ENCODE assay signal across 8 cellular contexts in genomic region chr9:100098887-100099721, GRCh38. TPM values are rescaled to one million over a fixed set of nuclear protein-coding genes. Genes with fewer than 3 reads are reported as not detected.
A peak's percentile ranks its signal among the peaks of the same experiment; 100 is the strongest.
DNase-seq lines count a peak whose midpoint lies in the region; ATAC-seq and TF ChIP-seq lines count a peak whose summit lies in the region.

ERP44 (minus strand) TSS chr9:100099000; CDS start chr9:100098840, 160 bp downstream.
A gene with protein sequence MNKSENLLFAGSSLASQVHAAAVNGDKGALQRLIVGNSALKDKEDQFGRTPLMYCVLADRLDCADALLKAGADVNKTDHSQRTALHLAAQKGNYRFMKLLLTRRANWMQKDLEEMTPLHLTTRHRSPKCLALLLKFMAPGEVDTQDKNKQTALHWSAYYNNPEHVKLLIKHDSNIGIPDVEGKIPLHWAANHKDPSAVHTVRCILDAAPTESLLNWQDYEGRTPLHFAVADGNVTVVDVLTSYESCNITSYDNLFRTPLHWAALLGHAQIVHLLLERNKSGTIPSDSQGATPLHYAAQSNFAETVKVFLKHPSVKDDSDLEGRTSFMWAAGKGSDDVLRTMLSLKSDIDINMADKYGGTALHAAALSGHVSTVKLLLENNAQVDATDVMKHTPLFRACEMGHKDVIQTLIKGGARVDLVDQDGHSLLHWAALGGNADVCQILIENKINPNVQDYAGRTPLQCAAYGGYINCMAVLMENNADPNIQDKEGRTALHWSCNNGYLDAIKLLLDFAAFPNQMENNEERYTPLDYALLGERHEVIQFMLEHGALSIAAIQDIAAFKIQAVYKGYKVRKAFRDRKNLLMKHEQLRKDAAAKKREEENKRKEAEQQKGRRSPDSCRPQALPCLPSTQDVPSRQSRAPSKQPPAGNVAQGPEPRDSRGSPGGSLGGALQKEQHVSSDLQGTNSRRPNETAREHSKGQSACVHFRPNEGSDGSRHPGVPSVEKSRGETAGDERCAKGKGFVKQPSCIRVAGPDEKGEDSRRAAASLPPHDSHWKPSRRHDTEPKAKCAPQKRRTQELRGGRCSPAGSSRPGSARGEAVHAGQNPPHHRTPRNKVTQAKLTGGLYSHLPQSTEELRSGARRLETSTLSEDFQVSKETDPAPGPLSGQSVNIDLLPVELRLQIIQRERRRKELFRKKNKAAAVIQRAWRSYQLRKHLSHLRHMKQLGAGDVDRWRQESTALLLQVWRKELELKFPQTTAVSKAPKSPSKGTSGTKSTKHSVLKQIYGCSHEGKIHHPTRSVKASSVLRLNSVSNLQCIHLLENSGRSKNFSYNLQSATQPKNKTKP (plus strand): TSS chr9:100099243. CDS start chr9:100104522, 5,279 bp downstream.

- H3F3A ChIP-seq in DOHH2 (ENCODE audit: control insufficient read depth, insufficient read depth) (peaks cover under 1% of the 10 kb centered on the region), GM23338 (replicated peaks; ENCODE audit: low read depth) (no peaks in the 10 kb centered on the region)

- ATAC-seq in GM23338 (peak; percentile 94), naive B cell (ENCODE audit: low read depth in 2 of 2) (peak; percentile 97)
- peak; percentile 100 for ATAC-seq in stimulated activated memory B cell treated with anti-CD40 and anti-IgM and Interleukin-4, amounts not matched to agents 10 μg/mL and 1 μg/mL and 100 μg/mL, for 72 hours

- peak within 1 kb of the TSS; percentile 95 for H2AFZ ChIP-seq in GM23338

- H3K4me1 Mint-ChIP-seq in GM23338 (peaks cover 13% of the 10 kb centered on the region), naive B cell (peaks cover 32 to 55% (median 49%) of the 10 kb centered on the region in 3 donors)
- peaks cover 44% of the 10 kb centered on the region for H3K4me1 Mint-ChIP-seq in stimulated activated memory B cell treated with anti-CD40 and anti-IgM and Interleukin-4, amounts not matched to agents 10 μg/mL and 1 μg/mL and 100 μg/mL, for 72 hours

- peaks cover 69% of the 10 kb centered on the region for H3K79me2 ChIP-seq in DOHH2 (ENCODE audit: control insufficient read depth, low read length)
- H3K79me2 ChIP-seq in GM23338 (replicated peaks; ENCODE audit: insufficient read depth) = peaks cover 38% of the 10 kb centered on the region

- H3K4me3 ChIP-seq in DOHH2 (ENCODE audit: low read length) (peak within 1 kb of the TSS; percentile 84), GM23338 (peak within 1 kb of the TSS; percentile 86)

- H3K4me3 Mint-ChIP-seq in GM23338 = peak within 1 kb of the TSS; percentile 98
- H3K4me3 Mint-ChIP-seq in naive B cell = peak within 1 kb of the TSS; percentile 96 to 100 (median 99)
- peak within 1 kb of the TSS; percentile 98 for H3K4me3 Mint-ChIP-seq in stimulated activated memory B cell treated with anti-CD40 and anti-IgM and Interleukin-4, amounts not matched to agents 10 μg/mL and 1 μg/mL and 100 μg/mL, for 72 hours

- H3K4me1 ChIP-seq in DOHH2 (ENCODE audit: control insufficient read depth, low read length) (peaks cover 40% of the 10 kb centered on the region), GM23338 (ENCODE audit: insufficient read depth) (peaks cover 15% of the 10 kb centered on the region; the same call in 1 of the 2 replicates)

- H3K27me3 Mint-ChIP-seq in GM23338 (ENCODE audit: insufficient read depth, low read depth, poor library complexity) (peaks cover 12% of the 10 kb centered on the region), naive B cell (no peaks in the 10 kb centered on the region)
- no peaks in the 10 kb centered on the region for H3K27me3 Mint-ChIP-seq in stimulated activated memory B cell treated with anti-CD40 and anti-IgM and Interleukin-4, amounts not matched to agents 10 μg/mL and 1 μg/mL and 100 μg/mL, for 72 hours

- H3K27ac Mint-ChIP-seq in GM23338 = peak within 1 kb of the TSS; percentile 96
- H3K27ac Mint-ChIP-seq in naive B cell = peak within 1 kb of the TSS; percentile 98 to 99 (median 99)
- peak within 1 kb of the TSS; percentile 96 for H3K27ac Mint-ChIP-seq in stimulated activated memory B cell treated with anti-CD40 and anti-IgM and Interleukin-4, amounts not matched to agents 10 μg/mL and 1 μg/mL and 100 μg/mL, for 72 hours

- DNase-seq in GM23338 (ENCODE audit: low spot score) = peak; percentile 100
- peak; percentile 99 for DNase-seq in LHCN-M2 (ENCODE audit: low read depth)
- DNase-seq in RPMI8226 = peak; percentile 97
- peak; percentile 91 to 94 for DNase-seq in activated T-helper 1 cell treated with anti-CD3 and anti-CD28 coated beads, Interleukin-2, amount 50 U/mL, for 16 hours (ENCODE audit: low read depth in 1 of 2, low spot score in 1 of 2)
- DNase-seq in fibroblast of gingiva (ENCODE audit: low read depth) = peak; percentile 99
- DNase-seq in naive B cell = peak; percentile 96

- H3K27me3 ChIP-seq in DOHH2 (ENCODE audit: control insufficient read depth, low read length) (no peaks in the 10 kb centered on the region), GM23338 (ENCODE audit: insufficient read depth) (no peaks in the 10 kb centered on the region)

- TF ChIP-seq CTCF in DOHH2 (IDR thresholded peaks at IDR 0.05; ENCODE audit: low read depth, low read length, poor library complexity, severe bottlenecking) (no peak), GM23338 (conservative IDR thresholded peaks at IDR 0.05; ENCODE audit: low read depth in 2 of 2) (no peak)

- H3K9me2 ChIP-seq in DOHH2 (replicated peaks; ENCODE audit: control insufficient read depth, low read length) (no peaks in the 10 kb centered on the region), GM23338 (ENCODE audit: insufficient read depth) (no peaks in the 10 kb centered on the region)

- H3K4me2 ChIP-seq in DOHH2 (ENCODE audit: low read length) (peak within 1 kb of the TSS; percentile 91), GM23338 (peak within 1 kb of the TSS; percentile 91)

- H3K9me3 ChIP-seq in DOHH2 (ENCODE audit: control insufficient read depth, insufficient read depth, low read length) = no peaks in the 10 kb centered on the region

- H3K36me3 Mint-ChIP-seq in GM23338 (ENCODE audit: low read depth) = no peaks in the 10 kb centered on the region
- H3K36me3 Mint-ChIP-seq in naive B cell = peaks cover 0 to 11% of the 10 kb centered on the region in 2 donors
- H3K36me3 Mint-ChIP-seq in stimulated activated memory B cell treated with anti-CD40 and anti-IgM and Interleukin-4, amounts not matched to agents 10 μg/mL and 1 μg/mL and 100 μg/mL, for 72 hours = no peaks in the 10 kb centered on the region

- H3K27ac ChIP-seq in DOHH2 (ENCODE audit: low read depth, low read length) (peak within 1 kb of the TSS; percentile 60), GM23338 (ENCODE audit: low read depth) (peak within 1 kb of the TSS; percentile 76)

- H3K9me3 Mint-ChIP-seq in GM23338 = no peaks in the 10 kb centered on the region
- H3K9me3 Mint-ChIP-seq in naive B cell = no peaks in the 10 kb centered on the region
- no peaks in the 10 kb centered on the region for H3K9me3 Mint-ChIP-seq in stimulated activated memory B cell treated with anti-CD40 and anti-IgM and Interleukin-4, amounts not matched to agents 10 μg/mL and 1 μg/mL and 100 μg/mL, for 72 hours

- H3K36me3 ChIP-seq in DOHH2 (ENCODE audit: control insufficient read depth, low read length) (peaks cover 24% of the 10 kb centered on the region), GM23338 (ENCODE audit: insufficient read depth) (no peaks in the 10 kb centered on the region)

- H4K20me1 ChIP-seq in DOHH2 (ENCODE audit: control insufficient read depth, insufficient read depth, low read depth, low read length) (0 out of 2 replicates have a peak, but pooled peaks cover 9% of the 10 kb centered on the region), GM23338 (replicated peaks; ENCODE audit: insufficient read depth) (peaks cover 12% of the 10 kb centered on the region; the same call in 1 of the 2 replicates)

TF ChIP-seq in GM23338, 12 proteins besides CTCF, POLR2A, EP300 and RAD21 (continues in another document):
- TF ChIP-seq, protein P1, sequence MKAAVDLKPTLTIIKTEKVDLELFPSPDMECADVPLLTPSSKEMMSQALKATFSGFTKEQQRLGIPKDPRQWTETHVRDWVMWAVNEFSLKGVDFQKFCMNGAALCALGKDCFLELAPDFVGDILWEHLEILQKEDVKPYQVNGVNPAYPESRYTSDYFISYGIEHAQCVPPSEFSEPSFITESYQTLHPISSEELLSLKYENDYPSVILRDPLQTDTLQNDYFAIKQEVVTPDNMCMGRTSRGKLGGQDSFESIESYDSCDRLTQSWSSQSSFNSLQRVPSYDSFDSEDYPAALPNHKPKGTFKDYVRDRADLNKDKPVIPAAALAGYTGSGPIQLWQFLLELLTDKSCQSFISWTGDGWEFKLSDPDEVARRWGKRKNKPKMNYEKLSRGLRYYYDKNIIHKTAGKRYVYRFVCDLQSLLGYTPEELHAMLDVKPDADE (IDR thresholded peaks at IDR 0.05) = peak; percentile 99
- TF ChIP-seq NANOG (IDR thresholded peaks at IDR 0.05; ENCODE audit: borderline replicate concordance) (no peak), JUNB (IDR thresholded peaks at IDR 0.05; ENCODE audit: unreplicated experiment) (no peak), POLR2AphosphoS5 (IDR thresholded peaks at IDR 0.05; ENCODE audit: low read depth) (peak; percentile 56), ZNF331 (CRISPR knock-in tag; IDR thresholded peaks at IDR 0.05; ENCODE audit: low read depth) (no peak)

RNA-seq across cellular contexts. Expression of gene ERP44, which starts in this region (rescaled TPM):
- total RNA-seq in GM23338 (2014; rRNA removed; shearing (Covaris generic)) = 12.0 and 13.0 TPM in 2 replicates
- polyA plus RNA-seq in GM23338 (2016; fragmentation: Nextera tagmentation; extraction: Ambion mirVana) = 18.8 and 24.1 TPM in 2 replicates
- total RNA-seq in LHCN-M2 (2014; rRNA removed) = 13.9 TPM in 2 replicates
- 9.6 TPM for polyA plus RNA-seq in LHCN-M2 (2012)
- 10 to 100 TPM; 71.9 to 88.2 (median 76.9) TPM for polyA plus RNA-seq in naive B cell (ENCODE audit: low read depth in 6 of 6)

RNA-seq across cellular contexts. Expression of the second gene that starts in this region (rescaled TPM):
- 8.7 and 12.5 TPM in 2 replicates for total RNA-seq in GM23338 (2014; rRNA removed; shearing (Covaris generic))
- polyA plus RNA-seq in GM23338 (2016; fragmentation: Nextera tagmentation; extraction: Ambion mirVana) (3.9 and 4.1 TPM in 2 replicates), naive B cell (ENCODE audit: low read depth in 6 of 6) (10 to 100 TPM in 3 of 6 donors, 1 to 10 TPM in 3; 1.5 to 14.5 (median 10.0) TPM)
- total RNA-seq in LHCN-M2 (2014; rRNA removed) = 16.3 and 16.6 TPM in 2 replicates
- polyA plus RNA-seq in LHCN-M2 (2012) = 5.7 TPM

Comparison
In these comparisons a context has a peak if more than half of its experiments do, and no peak if none do; other contexts are left out.
1. Peak in every context shown above with its lines: DNase-seq, ATAC-seq, H3K4me3 ChIP-seq and H3K27ac ChIP-seq.